18 cellular contexts compared by ENCODE assay signal in the genomic region with DNA sequence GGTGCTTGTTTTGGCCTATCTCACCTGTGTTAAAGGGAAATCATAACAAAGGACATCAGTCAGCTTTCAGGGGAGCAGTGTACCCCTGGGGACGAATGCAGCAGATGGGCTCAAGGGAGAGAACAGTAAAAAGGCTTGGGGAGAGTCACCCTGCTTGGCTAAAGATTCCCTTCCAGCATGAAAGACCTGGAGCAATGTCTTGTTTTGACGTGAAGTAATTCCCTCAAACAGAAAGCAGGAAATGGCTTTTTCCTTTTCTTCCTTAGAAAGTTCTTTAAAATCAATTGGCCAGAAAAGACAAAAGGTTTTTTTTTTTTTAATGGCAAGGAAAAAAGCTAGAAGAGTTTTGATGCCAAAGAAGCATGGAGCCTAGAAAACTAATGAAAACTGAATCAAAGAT.
"Had no signal": no experiment of that assay in that cellular context is flagged by ENCODE, and none has a peak within 500 bp of the region (broad histone marks: within the 10 kb centered on the region; RNA-seq: fewer than 3 reads in every experiment).

No MANE protein-coding gene starts in this region.

- H3K4me2 ChIP-seq: SK-N-SH had no signal

- H3K9me3 ChIP-seq: MG63, SK-N-SH had no signal

- H3K27me3 ChIP-seq: MG63 had no signal

- H3K27ac ChIP-seq: HL-60 had no signal

- H3K4me3 ChIP-seq: MG63 had no signal

- H3K9ac ChIP-seq: SK-N-SH had no signal

- DNase-seq: KBM-7, MG63, NCI-H1092 treated with DMSO at 0.1 percent for 48 hours, NCI-H1436, NCI-H187, NCI-H2029, NCI-H2171 treated with DMSO at 0.1 percent for 48 hours, NCI-H345, NCI-H446 treated with DMSO at 0.1 percent for 48 hours, NCI-H510A treated with DMSO at 0.1 percent for 48 hours, NCI-H526, RPMI8226, SHP77, SK-N-SH, SW 1271 had no signal

- FAIRE-seq: HTR-8/SVneo, RCC 7860 had no signal
